1 cellular context compared by ENCODE assay signal in the genomic region with DNA sequence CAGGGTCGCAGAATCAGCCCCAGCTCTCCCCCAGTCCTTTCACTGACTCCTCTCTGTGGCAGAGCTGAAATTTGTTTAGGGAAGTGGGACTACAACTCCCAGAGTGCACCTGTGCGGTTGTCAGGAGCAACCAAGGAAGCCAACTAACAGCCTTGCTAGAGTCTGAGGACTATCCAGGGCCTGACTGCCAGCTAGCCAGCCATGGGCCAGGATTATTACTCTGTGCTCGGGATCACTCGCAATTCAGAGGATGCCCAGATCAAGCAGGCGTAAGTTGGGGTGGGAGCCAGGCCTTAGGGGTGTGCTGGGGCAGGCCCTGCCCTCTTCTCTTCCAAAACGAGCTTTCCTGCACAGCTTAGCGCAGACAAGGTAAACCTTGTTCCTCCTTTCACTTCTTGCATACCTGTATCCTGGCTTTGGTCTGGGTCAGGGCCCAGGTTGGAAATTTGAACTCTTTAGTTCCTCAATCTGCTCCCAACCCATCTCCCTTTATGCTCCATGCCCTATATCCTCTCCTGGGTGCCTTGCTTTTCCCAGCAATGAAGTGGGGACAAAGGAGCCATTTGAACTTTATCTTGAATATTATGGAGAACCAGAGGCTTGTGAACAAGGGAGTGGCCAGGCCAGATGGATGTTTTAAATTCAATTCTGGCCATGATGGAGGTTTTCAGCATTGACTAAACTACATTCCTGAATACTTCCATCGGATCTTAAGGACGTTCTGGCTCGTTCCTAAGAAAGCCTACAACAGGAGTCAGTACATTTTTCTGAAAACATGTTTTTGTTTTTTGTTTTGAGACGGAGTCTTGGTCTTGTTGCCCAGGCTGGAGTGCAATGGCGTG.
TF ChIP-seq lines count a peak whose summit lies in the region.

A gene with protein sequence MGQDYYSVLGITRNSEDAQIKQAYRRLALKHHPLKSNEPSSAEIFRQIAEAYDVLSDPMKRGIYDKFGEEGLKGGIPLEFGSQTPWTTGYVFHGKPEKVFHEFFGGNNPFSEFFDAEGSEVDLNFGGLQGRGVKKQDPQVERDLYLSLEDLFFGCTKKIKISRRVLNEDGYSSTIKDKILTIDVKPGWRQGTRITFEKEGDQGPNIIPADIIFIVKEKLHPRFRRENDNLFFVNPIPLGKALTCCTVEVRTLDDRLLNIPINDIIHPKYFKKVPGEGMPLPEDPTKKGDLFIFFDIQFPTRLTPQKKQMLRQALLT (plus strand): TSS at position 158 of the 842 bp plus-strand sequence. CDS start 44 bp downstream, at position 202.

TF ChIP-seq in WTC11, 78 proteins besides CTCF, POLR2A, EP300 and RAD21:
- no peak for TF ChIP-seq TEAD1 (CRISPR knock-in tag; IDR thresholded peaks at IDR 0.05)
- TF ChIP-seq ESRRA (CRISPR knock-in tag; IDR thresholded peaks at IDR 0.05; ENCODE audit: borderline replicate concordance) = no peak
- no peak for TF ChIP-seq NR3C1 (CRISPR knock-in tag; conservative IDR thresholded peaks at IDR 0.05; ENCODE audit: low read depth)
- TF ChIP-seq TEAD4 (CRISPR knock-in tag; IDR thresholded peaks at IDR 0.05) = no peak
